Comparison of ENCODE assay signal across 21 cellular contexts in genomic region chr14:63418020-63418419, GRCh38.
DNase-seq lines count a peak whose midpoint lies in the region; ATAC-seq, FAIRE-seq and TF ChIP-seq lines count a peak whose summit lies in the region.
"Had no signal": no experiment of that assay in that cellular context is flagged by ENCODE, and none has a peak within 500 bp of the region (broad histone marks: within the 10 kb centered on the region; RNA-seq: fewer than 3 reads in every experiment).

No MANE protein-coding gene starts in this region.

- DNase-seq in GM12892 (ENCODE audit: insufficient read length) (no peak), nephron progenitor cell (no peak), posterior vena cava (ENCODE audit: low spot score) (no peak), cardiac septum (ENCODE audit: low spot score) (no peak)
- DNase-seq: BE2C; CD4-positive, CD25-positive, alpha-beta regulatory T cell; DND-41; NCI-H1105; NCI-H146; NCI-H2029 treated with DMSO at 0.1 percent for 48 hours; NCI-H2171; NCI-H345; NCI-H524; NCI-H774; NK-92 treated with Interleukin-12 subunit alpha and Interleukin-12 subunit beta, amount 100 ng/mL, for 24 hours; Peyer's patch had no signal

- H3K27me3 Mint-ChIP-seq in nephron progenitor cell (ENCODE audit: low read depth, poor library complexity), result no peaks in the 10 kb centered on the region
- H3K27me3 Mint-ChIP-seq: CD4-positive, CD25-positive, alpha-beta regulatory T cell had no signal

- H3K9me3 Mint-ChIP-seq in nephron progenitor cell, result no peaks in the 10 kb centered on the region

- peaks cover 40% of the 10 kb centered on the region for H3K36me3 Mint-ChIP-seq in nephron progenitor cell (ENCODE audit: low read depth)

- H3K4me1 Mint-ChIP-seq in nephron progenitor cell, result no peaks in the 10 kb centered on the region

- FAIRE-seq in GM12892 (lab: Jason Lieb, UNC), result peak; percentile 50

- no peak for TF ChIP-seq POLR2A in GM12892 (IDR thresholded peaks at IDR 0.05; ENCODE audit: low read depth, low read length)
- TF ChIP-seq POLR2A in GM18505 (IDR thresholded peaks at IDR 0.05; ENCODE audit: borderline replicate concordance, extremely low read depth, insufficient read depth, insufficient read length), result no peak

- intact Hi-C loops in posterior vena cava (cut with DNase I) (no loop called here), cardiac septum (cut with DNase I) (no loop called here)

- no peak overlapping the region for H3K4me3 Mint-ChIP-seq in nephron progenitor cell
- H3K4me3 Mint-ChIP-seq: CD4-positive, CD25-positive, alpha-beta regulatory T cell had no signal

- ATAC-seq in GM21723 (IDR thresholded peaks at IDR 0.05; ENCODE audit: unreplicated experiment) (peak; percentile 65), HG03565 (IDR thresholded peaks at IDR 0.05; ENCODE audit: unreplicated experiment) (peak; percentile 74), HG03039 (IDR thresholded peaks at IDR 0.05; ENCODE audit: unreplicated experiment) (no peak), GM18505 (IDR thresholded peaks at IDR 0.05; ENCODE audit: unreplicated experiment) (no peak)
- ATAC-seq: SK-N-SH treated with all-trans-retinoic acid at 6 μM for 48 hours had no signal

- no peak for TF ChIP-seq CTCF in nephron progenitor cell (IDR thresholded peaks at IDR 0.05)

- peak overlapping the region; percentile 95 for H3K27ac Mint-ChIP-seq in nephron progenitor cell
- H3K27ac Mint-ChIP-seq: CD4-positive, CD25-positive, alpha-beta regulatory T cell had no signal

Comparison
In these comparisons a context has a peak if more than half of its experiments do, and no peak if none do; other contexts are left out.
1. ATAC-seq: peak in GM21723 (single experiment) and HG03565 (single experiment); none in HG03039 (single experiment) and GM18505 (single experiment).